ENCODE assay signal across 8 cellular contexts in genomic region chr3:59575113-59576001, GRCh38.
A peak's percentile ranks its signal among the peaks of the same experiment; 100 is the strongest.
DNase-seq lines count a peak whose midpoint lies in the region; ATAC-seq and TF ChIP-seq lines count a peak whose summit lies in the region.

No MANE protein-coding gene starts in this region.

- DNase-seq in DND-41 (peak; percentile 87), GM23248 (peak; percentile 76), RWPE2 (ENCODE audit: low spot score) (no peak), ovary (peak; percentile 45 to 85 (median 76)), tibial artery (peak; percentile 87)
- DNase-seq in activated T-helper 9 cell treated with anti-CD3 and anti-CD28 coated beads, Interleukin-2, amount 50 U/mL, for 16 hours (ENCODE audit: low read depth), result peak; percentile 72

- peak overlapping the region; percentile 53; the same call in 1 of the 2 replicates for H3K4me2 ChIP-seq in DND-41 (ENCODE audit: insufficient read depth, low read length)
- no peak overlapping the region for H3K4me2 ChIP-seq in GM23248 (ENCODE audit: unreplicated experiment)
- H3K4me2 ChIP-seq in Loucy (ENCODE audit: low read depth, low read length, poor library complexity, severe bottlenecking), result peak overlapping the region; percentile 30

- H3K9me3 ChIP-seq in DND-41 (ENCODE audit: insufficient read depth, low read length, severe bottlenecking), result no peaks in the 10 kb centered on the region
- no peaks in the 10 kb centered on the region for H3K9me3 ChIP-seq in GM23248 (ENCODE audit: low read depth)
- no peaks in the 10 kb centered on the region for H3K9me3 ChIP-seq in Loucy (ENCODE audit: insufficient read depth, low read depth, low read length)
- no peaks in the 10 kb centered on the region for H3K9me3 ChIP-seq in RWPE2 (ENCODE audit: severe bottlenecking)
- H3K9me3 ChIP-seq in gastroesophageal sphincter, result no peaks in the 10 kb centered on the region
- no peaks in the 10 kb centered on the region for H3K9me3 ChIP-seq in ovary
- H3K9me3 ChIP-seq in tibial artery, result no peaks in the 10 kb centered on the region

- H2AFZ ChIP-seq in DND-41 (ENCODE audit: low read depth, low read length) (peak overlapping the region; percentile 68), GM23248 (no peak overlapping the region), Loucy (ENCODE audit: low read length) (peak overlapping the region; percentile 71; the same call in 1 of the 2 replicates)

- H3K9ac ChIP-seq in DND-41 (ENCODE audit: low read depth, low read length) (no peak overlapping the region), GM23248 (no peak overlapping the region), Loucy (ENCODE audit: low read depth, low read length, poor library complexity, severe bottlenecking) (no peak overlapping the region)

- in situ Hi-C loops in GM23248 (cut with MboI), result loop anchor here (25.0 kb wide), 3 partner anchors 287 to 1387 kb away; no protein-coding TSS in a partner anchor

- H3K4me3 ChIP-seq in DND-41 (ENCODE audit: low read depth in 1 of 2, low read length in 2 of 2), result no peak overlapping the region
- no peak overlapping the region for H3K4me3 ChIP-seq in GM23248
- H3K4me3 ChIP-seq in Loucy (ENCODE audit: low read length, poor library complexity, severe bottlenecking), result no peak overlapping the region
- H3K4me3 ChIP-seq in RWPE2 (ENCODE audit: severe bottlenecking), result no peak overlapping the region
- no peak overlapping the region for H3K4me3 ChIP-seq in gastroesophageal sphincter
- H3K4me3 ChIP-seq in ovary, result no peak overlapping the region
- H3K4me3 ChIP-seq in tibial artery, result no peak overlapping the region

- no peak for TF ChIP-seq EP300 in gastroesophageal sphincter (IDR thresholded peaks at IDR 0.05)
- TF ChIP-seq EP300 in ovary (IDR thresholded peaks at IDR 0.05), result no peak

- 18 to 19% methylated on average over 11 of the region's 11 CpGs for WGBS in GM23248 (ENCODE audit: low coverage in 1 of 2, low lambda C conversion rate in 2 of 2, missing lambda C conversion rate in 2 of 2), 2 experiments
- WGBS in gastroesophageal sphincter (ENCODE audit: low coverage in 1 of 2), 2 donors, result 17 to 30% methylated on average over 7 to 10 of the region's 11 CpGs
- 21 to 23% (median 22%) methylated on average over 11 of the region's 11 CpGs for WGBS in ovary, 3 donors

- TF ChIP-seq POLR2A in gastroesophageal sphincter (IDR thresholded peaks at IDR 0.05), result no peak
- TF ChIP-seq POLR2A in ovary (IDR thresholded peaks at IDR 0.05), result no peak

- H3K4me1 ChIP-seq in DND-41 (ENCODE audit: insufficient read depth, low read length), result peaks cover 25% of the 10 kb centered on the region
- H3K4me1 ChIP-seq in GM23248 (ENCODE audit: insufficient read depth), result peaks cover 20% of the 10 kb centered on the region
- H3K4me1 ChIP-seq in Loucy (ENCODE audit: insufficient read depth, low read length, poor library complexity, severe bottlenecking), result no peaks in the 10 kb centered on the region
- H3K4me1 ChIP-seq in RWPE2 (ENCODE audit: insufficient read depth, poor library complexity, severe bottlenecking), result peaks cover 16% of the 10 kb centered on the region
- H3K4me1 ChIP-seq in gastroesophageal sphincter, result peaks cover 0 to 21% (median 5%) of the 10 kb centered on the region in 3 donors
- H3K4me1 ChIP-seq in ovary (ENCODE audit: insufficient read depth), result no peaks in the 10 kb centered on the region
- H3K4me1 ChIP-seq in tibial artery, result peaks cover 0 to 10% (median 0%) of the 10 kb centered on the region in 4 donors

- peak; percentile 99 for TF ChIP-seq CTCF in DND-41 (IDR thresholded peaks at IDR 0.05; ENCODE audit: borderline replicate concordance, extremely low read depth, low read length, poor library complexity, severe bottlenecking)
- TF ChIP-seq CTCF in Loucy (conservative IDR thresholded peaks at IDR 0.05; ENCODE audit: low read length), result peak; percentile 98
- TF ChIP-seq CTCF in RWPE2 (IDR thresholded peaks at IDR 0.05; ENCODE audit: poor library complexity, severe bottlenecking), result peak; percentile 92
- peak; percentile 93 to 99 (median 96) for TF ChIP-seq CTCF in gastroesophageal sphincter (IDR thresholded peaks at IDR 0.05)
- TF ChIP-seq CTCF in ovary (IDR thresholded peaks at IDR 0.05), result peak; percentile 28 to 69 (median 52)
- peak; percentile 90 to 95 for TF ChIP-seq CTCF in tibial artery (IDR thresholded peaks at IDR 0.05)

- intact Hi-C loops in ovary (cut with DNase I), result loop anchor here in 1 of 4 donors (10.0 kb wide), 1 partner anchor 279 kb away; no protein-coding TSS in a partner anchor
- intact Hi-C loops in tibial artery (cut with DNase I; ENCODE audit: low total_unique reads), result loop anchor here (5.0 kb wide), 1 partner anchor 282 kb away; no protein-coding TSS in a partner anchor

- H3K27me3 ChIP-seq in DND-41 (ENCODE audit: insufficient read depth, low read length, poor library complexity), result no peaks in the 10 kb centered on the region
- H3K27me3 ChIP-seq in GM23248 (replicated peaks; ENCODE audit: insufficient read depth), result no peaks in the 10 kb centered on the region
- H3K27me3 ChIP-seq in Loucy (ENCODE audit: insufficient read depth, low read length, poor library complexity, severe bottlenecking), result no peaks in the 10 kb centered on the region
- no peaks in the 10 kb centered on the region for H3K27me3 ChIP-seq in RWPE2 (ENCODE audit: insufficient read depth, poor library complexity, severe bottlenecking)
- H3K27me3 ChIP-seq in gastroesophageal sphincter, result no peaks in the 10 kb centered on the region
- H3K27me3 ChIP-seq in ovary, result no peaks in the 10 kb centered on the region
- peaks cover 0 to 4% of the 10 kb centered on the region in 2 donors for H3K27me3 ChIP-seq in tibial artery

- peak overlapping the region; percentile 68; the same call in 1 of the 2 replicates for H3K27ac ChIP-seq in DND-41 (ENCODE audit: low read length)
- H3K27ac ChIP-seq in GM23248, result no peak overlapping the region
- H3K27ac ChIP-seq in RWPE2 (ENCODE audit: poor library complexity, severe bottlenecking), result peak overlapping the region; percentile 0
- H3K27ac ChIP-seq in gastroesophageal sphincter, result no peak overlapping the region
- no peak overlapping the region for H3K27ac ChIP-seq in ovary
- H3K27ac ChIP-seq in tibial artery, result no peak overlapping the region

- ATAC-seq in DND-41 (ENCODE audit: insufficient read depth, low read depth) (peak; percentile 89), RWPE2 (ENCODE audit: low read depth) (peak; percentile 74), gastroesophageal sphincter (peak; percentile 63)

- H4K20me1 ChIP-seq in DND-41 (ENCODE audit: insufficient read depth, low read length), result no peaks in the 10 kb centered on the region
- H4K20me1 ChIP-seq in GM23248 (ENCODE audit: insufficient read depth), result no peaks in the 10 kb centered on the region
- no peaks in the 10 kb centered on the region for H4K20me1 ChIP-seq in Loucy (ENCODE audit: insufficient read depth, low read length, poor library complexity, severe bottlenecking)

- H3K36me3 ChIP-seq in DND-41 (ENCODE audit: insufficient read depth, low read length) (no peaks in the 10 kb centered on the region), GM23248 (ENCODE audit: low read depth) (no peaks in the 10 kb centered on the region), Loucy (ENCODE audit: insufficient read depth, low read length) (no peaks in the 10 kb centered on the region), RWPE2 (ENCODE audit: low read depth) (no peaks in the 10 kb centered on the region), gastroesophageal sphincter (no peaks in the 10 kb centered on the region), ovary (no peaks in the 10 kb centered on the region), tibial artery (no peaks in the 10 kb centered on the region)

- H3K79me2 ChIP-seq in DND-41 (ENCODE audit: insufficient read depth, low read length) (no peaks in the 10 kb centered on the region), GM23248 (ENCODE audit: insufficient read depth) (no peaks in the 10 kb centered on the region), Loucy (ENCODE audit: insufficient read depth, low read length) (no peaks in the 10 kb centered on the region)

- H3K9me2 ChIP-seq in GM23248 (ENCODE audit: insufficient read depth) (no peaks in the 10 kb centered on the region), Loucy (replicated peaks; ENCODE audit: low read depth, low read length) (no peaks in the 10 kb centered on the region)

- H3F3A ChIP-seq in GM23248 (ENCODE audit: insufficient read depth) (peaks cover 12% of the 10 kb centered on the region), Loucy (ENCODE audit: low read depth) (no peaks in the 10 kb centered on the region)

Comparison
In these comparisons a context has a peak if more than half of its experiments do, and no peak if none do; other contexts are left out.
1. H3K27ac ChIP-seq: peak in DND-41 (single experiment) and RWPE2 (single experiment); none in GM23248 (single experiment), gastroesophageal sphincter (0 of 4), ovary (0 of 2) and tibial artery (0 of 2).
2. Peak in every context shown above with its lines, with median percentiles within 50 percentile points of each other: ATAC-seq and CTCF ChIP-seq.